In genomic region chr1:163093169-163093568, GRCh38 we compare ENCODE assay signal across 3 cellular contexts.
TF ChIP-seq lines count a peak whose summit lies in the region.

No MANE protein-coding gene starts in this region.

TF ChIP-seq in GM23338, 12 proteins besides CTCF, POLR2A, EP300 and RAD21 (continues in another document):
- TF ChIP-seq ZNF331 (CRISPR knock-in tag; IDR thresholded peaks at IDR 0.05; ENCODE audit: low read depth): no peak
- no peak for TF ChIP-seq CREB1 (CRISPR knock-in tag; IDR thresholded peaks at IDR 0.05; ENCODE audit: low read depth)
- TF ChIP-seq, protein P1, sequence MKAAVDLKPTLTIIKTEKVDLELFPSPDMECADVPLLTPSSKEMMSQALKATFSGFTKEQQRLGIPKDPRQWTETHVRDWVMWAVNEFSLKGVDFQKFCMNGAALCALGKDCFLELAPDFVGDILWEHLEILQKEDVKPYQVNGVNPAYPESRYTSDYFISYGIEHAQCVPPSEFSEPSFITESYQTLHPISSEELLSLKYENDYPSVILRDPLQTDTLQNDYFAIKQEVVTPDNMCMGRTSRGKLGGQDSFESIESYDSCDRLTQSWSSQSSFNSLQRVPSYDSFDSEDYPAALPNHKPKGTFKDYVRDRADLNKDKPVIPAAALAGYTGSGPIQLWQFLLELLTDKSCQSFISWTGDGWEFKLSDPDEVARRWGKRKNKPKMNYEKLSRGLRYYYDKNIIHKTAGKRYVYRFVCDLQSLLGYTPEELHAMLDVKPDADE (IDR thresholded peaks at IDR 0.05): no peak
- TF ChIP-seq STAT1 (IDR thresholded peaks at IDR 0.05; ENCODE audit: unreplicated experiment): no peak
- TF ChIP-seq NANOG (IDR thresholded peaks at IDR 0.05; ENCODE audit: borderline replicate concordance): no peak
- no peak for TF ChIP-seq ZNF114 (CRISPR knock-in tag; IDR thresholded peaks at IDR 0.05)
- TF ChIP-seq, protein P2, sequence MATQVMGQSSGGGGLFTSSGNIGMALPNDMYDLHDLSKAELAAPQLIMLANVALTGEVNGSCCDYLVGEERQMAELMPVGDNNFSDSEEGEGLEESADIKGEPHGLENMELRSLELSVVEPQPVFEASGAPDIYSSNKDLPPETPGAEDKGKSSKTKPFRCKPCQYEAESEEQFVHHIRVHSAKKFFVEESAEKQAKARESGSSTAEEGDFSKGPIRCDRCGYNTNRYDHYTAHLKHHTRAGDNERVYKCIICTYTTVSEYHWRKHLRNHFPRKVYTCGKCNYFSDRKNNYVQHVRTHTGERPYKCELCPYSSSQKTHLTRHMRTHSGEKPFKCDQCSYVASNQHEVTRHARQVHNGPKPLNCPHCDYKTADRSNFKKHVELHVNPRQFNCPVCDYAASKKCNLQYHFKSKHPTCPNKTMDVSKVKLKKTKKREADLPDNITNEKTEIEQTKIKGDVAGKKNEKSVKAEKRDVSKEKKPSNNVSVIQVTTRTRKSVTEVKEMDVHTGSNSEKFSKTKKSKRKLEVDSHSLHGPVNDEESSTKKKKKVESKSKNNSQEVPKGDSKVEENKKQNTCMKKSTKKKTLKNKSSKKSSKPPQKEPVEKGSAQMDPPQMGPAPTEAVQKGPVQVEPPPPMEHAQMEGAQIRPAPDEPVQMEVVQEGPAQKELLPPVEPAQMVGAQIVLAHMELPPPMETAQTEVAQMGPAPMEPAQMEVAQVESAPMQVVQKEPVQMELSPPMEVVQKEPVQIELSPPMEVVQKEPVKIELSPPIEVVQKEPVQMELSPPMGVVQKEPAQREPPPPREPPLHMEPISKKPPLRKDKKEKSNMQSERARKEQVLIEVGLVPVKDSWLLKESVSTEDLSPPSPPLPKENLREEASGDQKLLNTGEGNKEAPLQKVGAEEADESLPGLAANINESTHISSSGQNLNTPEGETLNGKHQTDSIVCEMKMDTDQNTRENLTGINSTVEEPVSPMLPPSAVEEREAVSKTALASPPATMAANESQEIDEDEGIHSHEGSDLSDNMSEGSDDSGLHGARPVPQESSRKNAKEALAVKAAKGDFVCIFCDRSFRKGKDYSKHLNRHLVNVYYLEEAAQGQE (IDR thresholded peaks at IDR 0.05; ENCODE audit: unreplicated experiment): no peak
- TF ChIP-seq EZH2 (IDR thresholded peaks at IDR 0.05; ENCODE audit: low read depth, unreplicated experiment): no peak
- no peak for TF ChIP-seq POLR2AphosphoS5 (IDR thresholded peaks at IDR 0.05; ENCODE audit: low read depth)

TF ChIP-seq in IMR-90, 13 proteins besides CTCF, POLR2A, EP300 and RAD21:
- TF ChIP-seq FOS (IDR thresholded peaks at IDR 0.05; ENCODE audit: low read depth, low read length) (no peak), MAFK (IDR thresholded peaks at IDR 0.05; ENCODE audit: low read depth, low read length) (no peak), CHD1 (IDR thresholded peaks at IDR 0.05; ENCODE audit: low read depth, low read length) (no peak), SMC3 (IDR thresholded peaks at IDR 0.05; ENCODE audit: low read depth, low read length) (no peak), RCOR1 (IDR thresholded peaks at IDR 0.05; ENCODE audit: insufficient replicate concordance, low read length) (no peak), RFX5 (IDR thresholded peaks at IDR 0.05; ENCODE audit: low read depth, low read length) (no peak), BHLHE40 (IDR thresholded peaks at IDR 0.05; ENCODE audit: low read depth, low read length) (no peak), MXI1 (IDR thresholded peaks at IDR 0.05; ENCODE audit: borderline replicate concordance, low read depth, low read length) (no peak)
- TF ChIP-seq, protein P3, sequence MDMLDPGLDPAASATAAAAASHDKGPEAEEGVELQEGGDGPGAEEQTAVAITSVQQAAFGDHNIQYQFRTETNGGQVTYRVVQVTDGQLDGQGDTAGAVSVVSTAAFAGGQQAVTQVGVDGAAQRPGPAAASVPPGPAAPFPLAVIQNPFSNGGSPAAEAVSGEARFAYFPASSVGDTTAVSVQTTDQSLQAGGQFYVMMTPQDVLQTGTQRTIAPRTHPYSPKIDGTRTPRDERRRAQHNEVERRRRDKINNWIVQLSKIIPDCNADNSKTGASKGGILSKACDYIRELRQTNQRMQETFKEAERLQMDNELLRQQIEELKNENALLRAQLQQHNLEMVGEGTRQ (IDR thresholded peaks at IDR 0.05; ENCODE audit: low read depth, low read length): no peak
TF ChIP-seq in IMR-90: peak in this region for 0.

TF ChIP-seq in K562, 482 proteins besides CTCF, POLR2A, EP300 and RAD21:
- TF ChIP-seq ZNF764 (CRISPR knock-in tag; IDR thresholded peaks at IDR 0.05; ENCODE audit: low read depth): no peak
- TF ChIP-seq HDAC3 (IDR thresholded peaks at IDR 0.05; ENCODE audit: borderline replicate concordance, partially characterized antibody): no peak
- no peak for TF ChIP-seq KHSRP (IDR thresholded peaks at IDR 0.05)
- TF ChIP-seq, protein P4, sequence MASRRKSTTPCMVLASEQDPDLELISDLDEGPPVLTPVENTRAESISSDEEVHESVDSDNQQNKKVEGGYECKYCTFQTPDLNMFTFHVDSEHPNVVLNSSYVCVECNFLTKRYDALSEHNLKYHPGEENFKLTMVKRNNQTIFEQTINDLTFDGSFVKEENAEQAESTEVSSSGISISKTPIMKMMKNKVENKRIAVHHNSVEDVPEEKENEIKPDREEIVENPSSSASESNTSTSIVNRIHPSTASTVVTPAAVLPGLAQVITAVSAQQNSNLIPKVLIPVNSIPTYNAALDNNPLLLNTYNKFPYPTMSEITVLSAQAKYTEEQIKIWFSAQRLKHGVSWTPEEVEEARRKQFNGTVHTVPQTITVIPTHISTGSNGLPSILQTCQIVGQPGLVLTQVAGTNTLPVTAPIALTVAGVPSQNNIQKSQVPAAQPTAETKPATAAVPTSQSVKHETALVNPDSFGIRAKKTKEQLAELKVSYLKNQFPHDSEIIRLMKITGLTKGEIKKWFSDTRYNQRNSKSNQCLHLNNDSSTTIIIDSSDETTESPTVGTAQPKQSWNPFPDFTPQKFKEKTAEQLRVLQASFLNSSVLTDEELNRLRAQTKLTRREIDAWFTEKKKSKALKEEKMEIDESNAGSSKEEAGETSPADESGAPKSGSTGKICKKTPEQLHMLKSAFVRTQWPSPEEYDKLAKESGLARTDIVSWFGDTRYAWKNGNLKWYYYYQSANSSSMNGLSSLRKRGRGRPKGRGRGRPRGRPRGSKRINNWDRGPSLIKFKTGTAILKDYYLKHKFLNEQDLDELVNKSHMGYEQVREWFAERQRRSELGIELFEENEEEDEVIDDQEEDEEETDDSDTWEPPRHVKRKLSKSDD (conservative IDR thresholded peaks at IDR 0.05; ENCODE audit: low read length): no peak
- no peak for TF ChIP-seq FOXP1 (CRISPR knock-in tag; IDR thresholded peaks at IDR 0.05)
- no peak for TF ChIP-seq DLX4 (CRISPR knock-in tag; IDR thresholded peaks at IDR 0.05)
- no peak for TF ChIP-seq MTA2 (IDR thresholded peaks at IDR 0.05; ENCODE audit: low read depth)
- TF ChIP-seq KAT8 (IDR thresholded peaks at IDR 0.05; ENCODE audit: low read depth): no peak
- no peak for TF ChIP-seq ASH1L (IDR thresholded peaks at IDR 0.05; ENCODE audit: borderline replicate concordance, low read depth, partially characterized antibody)
- TF ChIP-seq SP1 (CRISPR knock-in tag; IDR thresholded peaks at IDR 0.05): no peak
